1 cellular context compared by ENCODE assay signal in genomic region chr3:168847293-168847883, GRCh38.
TF ChIP-seq lines count a peak whose summit lies in the region.

No MANE protein-coding gene starts in this region.

TF ChIP-seq in SK-N-SH treated with all-trans-retinoic acid at 6 μM for 48 hours, 23 proteins besides CTCF, POLR2A, EP300 and RAD21 (continued from another document):
- TF ChIP-seq, protein P1, sequence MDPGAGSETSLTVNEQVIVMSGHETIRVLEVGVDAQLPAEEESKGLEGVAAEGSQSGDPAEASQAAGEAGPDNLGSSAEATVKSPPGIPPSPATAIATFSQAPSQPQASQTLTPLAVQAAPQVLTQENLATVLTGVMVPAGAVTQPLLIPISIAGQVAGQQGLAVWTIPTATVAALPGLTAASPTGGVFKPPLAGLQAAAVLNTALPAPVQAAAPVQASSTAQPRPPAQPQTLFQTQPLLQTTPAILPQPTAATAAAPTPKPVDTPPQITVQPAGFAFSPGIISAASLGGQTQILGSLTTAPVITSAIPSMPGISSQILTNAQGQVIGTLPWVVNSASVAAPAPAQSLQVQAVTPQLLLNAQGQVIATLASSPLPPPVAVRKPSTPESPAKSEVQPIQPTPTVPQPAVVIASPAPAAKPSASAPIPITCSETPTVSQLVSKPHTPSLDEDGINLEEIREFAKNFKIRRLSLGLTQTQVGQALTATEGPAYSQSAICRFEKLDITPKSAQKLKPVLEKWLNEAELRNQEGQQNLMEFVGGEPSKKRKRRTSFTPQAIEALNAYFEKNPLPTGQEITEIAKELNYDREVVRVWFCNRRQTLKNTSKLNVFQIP (CRISPR knock-in tag; IDR thresholded peaks at IDR 0.05; ENCODE audit: borderline replicate concordance, low read depth), result no peak
- TF ChIP-seq ZFP30 (CRISPR knock-in tag; IDR thresholded peaks at IDR 0.05), result no peak
- TF ChIP-seq ARNTL (CRISPR knock-in tag; IDR thresholded peaks at IDR 0.05; ENCODE audit: borderline replicate concordance, low read depth), result no peak
- TF ChIP-seq ESRRG (CRISPR knock-in tag; IDR thresholded peaks at IDR 0.05), result no peak
- no peak for TF ChIP-seq CSDC2 (CRISPR knock-in tag; IDR thresholded peaks at IDR 0.05)
- no peak for TF ChIP-seq ZC3H10 (CRISPR knock-in tag; IDR thresholded peaks at IDR 0.05)
TF ChIP-seq in SK-N-SH treated with all-trans-retinoic acid at 6 μM for 48 hours: peak in this region for 0.
